8 cellular contexts compared by ENCODE assay signal in the genomic region with DNA sequence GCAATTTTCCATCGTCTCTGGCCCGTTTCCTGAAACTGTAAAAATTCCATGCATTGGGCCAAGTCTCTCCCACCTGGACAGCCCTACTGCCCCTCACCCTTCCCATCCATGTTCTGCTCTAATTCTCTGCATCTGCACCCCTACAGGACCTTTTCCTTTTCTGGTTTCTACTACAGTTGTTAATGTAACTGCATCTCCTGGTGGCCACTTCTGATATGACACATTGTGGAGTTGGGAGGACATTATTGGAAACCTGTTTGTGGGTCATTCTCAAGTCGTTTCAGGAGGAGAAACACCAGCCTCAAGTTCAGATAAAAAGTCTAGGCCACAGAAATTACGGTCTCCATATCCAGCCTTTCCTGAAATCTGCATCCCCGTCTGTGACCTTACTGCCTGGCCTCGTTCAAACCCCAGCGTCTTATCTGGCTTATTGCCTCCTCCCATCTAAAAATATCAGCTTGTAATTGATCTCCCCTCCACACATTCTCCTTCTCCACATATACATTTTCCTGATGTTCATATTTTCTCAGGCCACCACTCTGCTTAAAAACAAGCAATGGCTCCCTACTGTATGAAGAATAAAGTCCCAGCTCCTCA. TPM values are rescaled to one million over a fixed set of nuclear protein-coding genes. Genes with fewer than 3 reads are reported as not detected.
DNase-seq lines count a peak whose midpoint lies in the region; ATAC-seq and TF ChIP-seq lines count a peak whose summit lies in the region.

No MANE protein-coding gene starts in this region.

- no peak overlapping the region for H3K4me2 ChIP-seq in MM.1S (ENCODE audit: low read depth, low read length)

- H3K4me1 Mint-ChIP-seq in activated CD4-positive, alpha-beta memory T cell treated with anti-CD3 and anti-CD28 coated beads for 36 hours (ENCODE audit: low read depth): no peaks in the 10 kb centered on the region

- peaks cover 4% of the 10 kb centered on the region for H3K9me3 Mint-ChIP-seq in activated CD4-positive, alpha-beta memory T cell treated with anti-CD3 and anti-CD28 coated beads for 36 hours

- in situ Hi-C loops in gastrocnemius medialis (cut with MboI; ENCODE audit: low sequenced_read_pairs in 4 of 4): no loop called here

- H3K4me1 ChIP-seq in MM.1S (ENCODE audit: low read length): no peaks in the 10 kb centered on the region
- no peaks in the 10 kb centered on the region for H3K4me1 ChIP-seq in cardiac muscle cell (ENCODE audit: low read depth)
- H3K4me1 ChIP-seq in gastrocnemius medialis: no peaks in the 10 kb centered on the region

- TF ChIP-seq POLR2A in gastrocnemius medialis (IDR thresholded peaks at IDR 0.05): no peak

- no peak overlapping the region for H3K4me3 Mint-ChIP-seq in activated CD4-positive, alpha-beta memory T cell treated with anti-CD3 and anti-CD28 coated beads for 36 hours

- H3K9me2 ChIP-seq in MM.1S (replicated peaks; ENCODE audit: insufficient read depth, low read length): no peaks in the 10 kb centered on the region

- H3K27ac ChIP-seq in MM.1S (ENCODE audit: low read length) (no peak overlapping the region), cardiac muscle cell (no peak overlapping the region), gastrocnemius medialis (no peak overlapping the region)

- ATAC-seq in gastrocnemius medialis (peak in 1 of 2 donors; percentile 44), HG03097 (IDR thresholded peaks at IDR 0.05; ENCODE audit: low FRiP score, unreplicated experiment) (no peak)

- POLR2A ChIA-PET in activated CD4-positive, alpha-beta memory T cell treated with anti-CD3 and anti-CD28 coated beads for 36 hours (lab: Charles Lee): no interaction called here

- no peaks in the 10 kb centered on the region for H3K79me2 ChIP-seq in MM.1S (ENCODE audit: low read length)

- peak; percentile 87 for TF ChIP-seq CTCF in AG09309 (IDR thresholded peaks at IDR 0.05; ENCODE audit: control insufficient read depth, insufficient read depth, low read depth, low read length, missing control alignments)
- peak; percentile 80 for TF ChIP-seq CTCF in GM12864 (IDR thresholded peaks at IDR 0.05; ENCODE audit: low read depth, low read length, missing control alignments)
- TF ChIP-seq CTCF in MM.1S (IDR thresholded peaks at IDR 0.05; ENCODE audit: low read length): peak; percentile 91
- peak; percentile 94 for TF ChIP-seq CTCF in cardiac muscle cell (IDR thresholded peaks at IDR 0.05; ENCODE audit: low read depth, low read length)
- TF ChIP-seq CTCF in gastrocnemius medialis (IDR thresholded peaks at IDR 0.05 in 4 of 5, conservative IDR thresholded peaks at IDR 0.05 in 1 of 5): peak; percentile 30 to 68 (median 66)

- H3K27ac Mint-ChIP-seq in activated CD4-positive, alpha-beta memory T cell treated with anti-CD3 and anti-CD28 coated beads for 36 hours: no peak overlapping the region

- no peaks in the 10 kb centered on the region for H3K36me3 Mint-ChIP-seq in activated CD4-positive, alpha-beta memory T cell treated with anti-CD3 and anti-CD28 coated beads for 36 hours

- no peaks in the 10 kb centered on the region for H3F3A ChIP-seq in MM.1S (ENCODE audit: insufficient read depth, low read length)

- no peak overlapping the region for H3K4me3 ChIP-seq in AG09309 (ENCODE audit: control insufficient read depth, low read depth, low read length)
- no peak overlapping the region for H3K4me3 ChIP-seq in GM12864 (ENCODE audit: low read depth, low read length)
- no peak overlapping the region for H3K4me3 ChIP-seq in MM.1S (ENCODE audit: low read length)
- H3K4me3 ChIP-seq in cardiac muscle cell: no peak overlapping the region
- H3K4me3 ChIP-seq in gastrocnemius medialis: no peak overlapping the region

- H3K9me3 ChIP-seq in MM.1S (replicated peaks; ENCODE audit: insufficient read depth, low read length) (no peaks in the 10 kb centered on the region), cardiac muscle cell (ENCODE audit: low read depth) (no peaks in the 10 kb centered on the region), gastrocnemius medialis (no peaks in the 10 kb centered on the region)

- no peak overlapping the region for H2AFZ ChIP-seq in MM.1S (ENCODE audit: low read length)

- peaks cover 6% of the 10 kb centered on the region for H3K27me3 Mint-ChIP-seq in activated CD4-positive, alpha-beta memory T cell treated with anti-CD3 and anti-CD28 coated beads for 36 hours

- no peak overlapping the region for H3K9ac ChIP-seq in MM.1S (ENCODE audit: low read length)

- DNase-seq in AG09309 (ENCODE audit: low read depth) (no peak), GM12864 (ENCODE audit: low read depth) (no peak), MM.1S (peak; percentile 48), cardiac muscle cell (ENCODE audit: low read depth in 1 of 2, low spot score in 1 of 2) (peak; percentile 57 to 77), gastrocnemius medialis (no peak), occipital lobe (lab: John Stamatoyannopoulos, UW) (no peak)
- peak; percentile 25 for DNase-seq in activated CD4-positive, alpha-beta memory T cell treated with anti-CD3 and anti-CD28 coated beads for 36 hours

- no peaks in the 10 kb centered on the region for H3K27me3 ChIP-seq in MM.1S (replicated peaks; ENCODE audit: insufficient read depth, low read length)
- H3K27me3 ChIP-seq in cardiac muscle cell: no peaks in the 10 kb centered on the region
- no peaks in the 10 kb centered on the region for H3K27me3 ChIP-seq in gastrocnemius medialis

- H3K36me3 ChIP-seq in MM.1S (replicated peaks; ENCODE audit: insufficient read depth, low read length) (no peaks in the 10 kb centered on the region), cardiac muscle cell (no peaks in the 10 kb centered on the region), gastrocnemius medialis (no peaks in the 10 kb centered on the region)

- H4K20me1 ChIP-seq in MM.1S (ENCODE audit: insufficient read depth, low read length): no peaks in the 10 kb centered on the region

- CTCF ChIA-PET in activated CD4-positive, alpha-beta memory T cell treated with anti-CD3 and anti-CD28 coated beads for 36 hours (lab: Charles Lee): interaction anchor here (1.0 to 2.5 kb wide), 7 partner anchors 21 to 321 kb away, joined by 3 to 17 read pairs (median 9); no protein-coding TSS in a partner anchor

- intact Hi-C loops in activated CD4-positive, alpha-beta memory T cell treated with anti-CD3 and anti-CD28 coated beads for 36 hours (cut with micrococcal nuclease): loop anchor here (1.0 kb wide), 2 partner anchors 136 to 318 kb away; no protein-coding TSS in a partner anchor
- intact Hi-C loops in gastrocnemius medialis (cut with DNase I; ENCODE audit: low total_unique reads): loop anchor here (5.0 kb wide), 1 partner anchor 212 kb away; no protein-coding TSS in a partner anchor

RNA-seq across cellular contexts. Expression of a gene that starts 37.6 kb away (rescaled TPM):
- 10 to 100 TPM; 54.4 to 57.3 TPM for total RNA-seq in activated CD4-positive, alpha-beta memory T cell treated with anti-CD3 and anti-CD28 coated beads for 36 hours
- total RNA-seq in cardiac muscle cell: 0.30 and 1.7 TPM in 2 replicates
- 0.11 and 1.7 TPM in 2 replicates for polyA plus RNA-seq in cardiac muscle cell
- 100 to 1,000 TPM in 1 of 4 donors, 10 to 100 TPM in 3; 33.5 to 111 (median 73.6) TPM for total RNA-seq in gastrocnemius medialis
- total RNA-seq in occipital lobe: 6.6 TPM

Comparison
In these comparisons a context has a peak if more than half of its experiments do, and no peak if none do; other contexts are left out.
1. DNase-seq: peak in MM.1S (single experiment), activated CD4-positive, alpha-beta memory T cell treated with anti-CD3 and anti-CD28 coated beads for 36 hours (single experiment) and cardiac muscle cell (2 of 2); none in AG09309 (single experiment), GM12864 (single experiment), gastrocnemius medialis (0 of 2) and occipital lobe (single experiment).
2. Peak in every context shown above with its lines, with median percentiles within 50 percentile points of each other: CTCF ChIP-seq.